Comparison of ENCODE assay signal across 19 cellular contexts in genomic region chr2:198587726-198588125, GRCh38.
"Had no signal": no experiment of that assay in that cellular context is flagged by ENCODE, and none has a peak within 500 bp of the region (broad histone marks: within the 10 kb centered on the region; RNA-seq: fewer than 3 reads in every experiment).

No MANE protein-coding gene starts in this region.

- H3K27ac ChIP-seq: left lung, prostate gland, sigmoid colon, suprapubic skin had no signal

- H3K9me3 ChIP-seq: left lung, prostate gland, sigmoid colon, suprapubic skin had no signal

- H3K4me3 ChIP-seq: left lung, prostate gland, sigmoid colon, suprapubic skin had no signal

- H3K4me1 Mint-ChIP-seq: immature natural killer cell; natural killer cell; stimulated activated naive CD8-positive, alpha-beta T cell treated with anti-CD3 and anti-CD28 coated beads, Interleukin-15, amount 100 ng/mL, for 72 hours had no signal

- H3K4me1 ChIP-seq: left lung, prostate gland, sigmoid colon, suprapubic skin had no signal

- H3K27me3 ChIP-seq: left lung, sigmoid colon, suprapubic skin had no signal

- H3K4me3 Mint-ChIP-seq: effector memory CD8-positive, alpha-beta T cell; immature natural killer cell; natural killer cell; stimulated activated naive CD8-positive, alpha-beta T cell treated with anti-CD3 and anti-CD28 coated beads, Interleukin-15, amount 100 ng/mL, for 72 hours had no signal

- DNase-seq: cortex of kidney; effector memory CD8-positive, alpha-beta T cell; hypothalamus; immature natural killer cell; mammary epithelial cell; mesendoderm; midbrain; natural killer cell; nucleus accumbens; sigmoid colon; stimulated activated CD4-positive, alpha-beta T cell treated with anti-CD3 and anti-CD28 coated beads, Interleukin-15, amount 100 ng/mL, for 24 hours; stimulated activated CD4-positive, alpha-beta T cell treated with anti-CD3 and anti-CD28 coated beads, Interleukin-4, amount 100 ng/mL, for 1 hour; stimulated activated CD8-positive, alpha-beta memory T cell treated with anti-CD3 and anti-CD28 coated beads, Interleukin-4, amount 100 ng/mL, for 48 hours; stimulated activated naive CD4-positive, alpha-beta T cell; stimulated activated naive CD8-positive, alpha-beta T cell treated with anti-CD3 and anti-CD28 coated beads, Interleukin-15, amount 100 ng/mL, for 72 hours; trophoblast cell had no signal

- H3K36me3 ChIP-seq: left lung, prostate gland, sigmoid colon, suprapubic skin had no signal

- H3K36me3 Mint-ChIP-seq: immature natural killer cell, natural killer cell had no signal

- H3K27me3 Mint-ChIP-seq: effector memory CD8-positive, alpha-beta T cell; stimulated activated naive CD8-positive, alpha-beta T cell treated with anti-CD3 and anti-CD28 coated beads, Interleukin-15, amount 100 ng/mL, for 72 hours had no signal

- H3K9me3 Mint-ChIP-seq: effector memory CD8-positive, alpha-beta T cell; stimulated activated naive CD8-positive, alpha-beta T cell treated with anti-CD3 and anti-CD28 coated beads, Interleukin-15, amount 100 ng/mL, for 72 hours had no signal

- H3K27ac Mint-ChIP-seq: effector memory CD8-positive, alpha-beta T cell; immature natural killer cell; natural killer cell; stimulated activated naive CD8-positive, alpha-beta T cell treated with anti-CD3 and anti-CD28 coated beads, Interleukin-15, amount 100 ng/mL, for 72 hours had no signal
